In genomic region chr3:123528130-123528529, GRCh38 we compare ENCODE assay signal across 25 cellular contexts.
"Had no signal": no experiment of that assay in that cellular context is flagged by ENCODE, and none has a peak within 500 bp of the region (broad histone marks: within the 10 kb centered on the region; RNA-seq: fewer than 3 reads in every experiment).

No MANE protein-coding gene starts in this region.

- H3K27ac ChIP-seq: brain microvascular endothelial cell, coronary artery, dorsolateral prefrontal cortex, WERI-Rb-1 had no signal

- H3K4me3 ChIP-seq: coronary artery, dorsolateral prefrontal cortex had no signal

- DNase-seq: activated B cell treated with CpG ODN at 0.5 μM for 24 hours; activated CD4-positive, alpha-beta T cell treated with anti-CD3 and anti-CD28 coated beads for 48 hours; activated CD4-positive, alpha-beta T cell treated with anti-CD3 and anti-CD28 coated beads, Interleukin-2, amount 50 U/mL, for 1 hour; activated CD4-positive, alpha-beta T cell treated with anti-CD3 and anti-CD28 coated beads, Interleukin-2, amount 50 U/mL, for 48 hours; activated CD8-positive, alpha-beta memory T cell treated with anti-CD3 and anti-CD28 coated beads for 24 hours; activated CD8-positive, alpha-beta T cell treated with anti-CD3 and anti-CD28 coated beads for 36 hours; activated effector memory CD4-positive, alpha-beta T cell treated with Interleukin-2 at 50 U/mL for 16 hours; activated gamma-delta T cell treated with Interleukin-2 at 50 U/mL for 16 hours; activated naive CD4-positive, alpha-beta T cell treated with anti-CD3 and anti-CD28 coated beads, Interleukin-2, amount 50 U/mL, for 16 hours; activated naive CD4-positive, alpha-beta T cell treated with Interleukin-2 at 50 U/mL for 16 hours; activated T-cell treated with anti-CD3 and anti-CD28 coated beads, Interleukin-2, amount 50 U/mL, for 4 hours; amniotic stem cell; anterior cingulate cortex; brain microvascular endothelial cell; dorsolateral prefrontal cortex; effector memory CD4-positive, alpha-beta T cell; endodermal cell; foreskin fibroblast; head of caudate nucleus; T1000; WERI-Rb-1 had no signal

- H3K27me3 ChIP-seq: brain microvascular endothelial cell, dorsolateral prefrontal cortex had no signal

- ATAC-seq: activated CD4-positive, CD25-positive, alpha-beta regulatory T cell treated with anti-CD3 and anti-CD28 coated beads, Interleukin-2, amount 50 U/mL, for 24 hours; activated CD8-positive, alpha-beta T cell treated with anti-CD3 and anti-CD28 coated beads for 36 hours; activated T-cell treated with anti-CD3 and anti-CD28 coated beads, Interleukin-2, amount 50 U/mL, for 4 hours; activated T-helper 17 cell treated with anti-CD3 and anti-CD28 coated beads, Interleukin-2, amount 50 U/mL, for 72 hours; esophagus mucosa had no signal
